Comparison of ENCODE assay signal across 20 cellular contexts in genomic region chr6:116676021-116676420, GRCh38.
"Had no signal": no experiment of that assay in that cellular context is flagged by ENCODE, and none has a peak within 500 bp of the region (broad histone marks: within the 10 kb centered on the region; RNA-seq: fewer than 3 reads in every experiment).

No MANE protein-coding gene starts in this region.

- H3K27ac ChIP-seq: coronary artery, dorsolateral prefrontal cortex, esophagus muscularis mucosa, gastrocnemius medialis, heart right ventricle, left lung, lower lobe of right lung had no signal

- H3K9me3 ChIP-seq: esophagus muscularis mucosa, gastrocnemius medialis, heart right ventricle, left lung, lower lobe of right lung, mucosa of descending colon had no signal

- DNase-seq: dermis blood vessel endothelial cell; dorsolateral prefrontal cortex; effector CD4-positive, alpha-beta T cell; effector memory CD4-positive, alpha-beta T cell; foreskin fibroblast; foreskin melanocyte; gastrocnemius medialis; glutamatergic neuron; head of caudate nucleus; heart right ventricle; hippocampal formation; left cardiac atrium; left lung; left ventricle myocardium superior; lower lobe of right lung; mesenchymal stem cell; mucosa of descending colon; naive B cell had no signal

- H3K36me3 ChIP-seq: esophagus muscularis mucosa, gastrocnemius medialis, heart right ventricle, lower lobe of right lung had no signal

- H3K4me3 ChIP-seq: coronary artery, dorsolateral prefrontal cortex, esophagus muscularis mucosa, gastrocnemius medialis, heart right ventricle, left lung, lower lobe of right lung, mucosa of descending colon had no signal

- ATAC-seq: gastrocnemius medialis, heart right ventricle, left cardiac atrium, left lung, left ventricle myocardium superior, lower lobe of right lung, mucosa of descending colon had no signal

- H3K27me3 ChIP-seq: dorsolateral prefrontal cortex, esophagus muscularis mucosa, gastrocnemius medialis, heart right ventricle, left lung had no signal
